Comparison of ENCODE assay signal across 21 cellular contexts in genomic region chr1:90135306-90135705, GRCh38.
"Had no signal": no experiment of that assay in that cellular context is flagged by ENCODE, and none has a peak within 500 bp of the region (broad histone marks: within the 10 kb centered on the region; RNA-seq: fewer than 3 reads in every experiment).

No MANE protein-coding gene starts in this region.

- H3K9me3 ChIP-seq: suprapubic skin, vagina had no signal

- H3K4me3 ChIP-seq: dorsolateral prefrontal cortex, left lung, suprapubic skin, vagina had no signal

- DNase-seq: activated B cell treated with CpG ODN at 0.5 μM for 24 hours; activated CD4-positive, alpha-beta memory T cell treated with anti-CD3 and anti-CD28 coated beads, Interleukin-2, amount 10 ng/mL, durations not matched to agents 7 days and 5 days; activated CD4-positive, alpha-beta T cell treated with anti-CD3 and anti-CD28 coated beads for 4 hours; activated CD8-positive, alpha-beta memory T cell treated with anti-CD3 and anti-CD28 coated beads, Interleukin-2, amount 10 ng/mL, durations not matched to agents 7 days and 5 days; activated naive CD4-positive, alpha-beta T cell treated with Interleukin-2 at 50 U/mL for 16 hours; activated naive CD8-positive, alpha-beta T cell treated with anti-CD3 and anti-CD28 coated beads, Interleukin-2, amount 10 ng/mL, durations not matched to agents 7 days and 5 days; caudate nucleus; dorsolateral prefrontal cortex; endodermal cell; head of caudate nucleus; kidney; left lung; stimulated activated CD4-positive, alpha-beta T cell treated with anti-CD3 and anti-CD28 coated beads, Interleukin-15, amount 100 ng/mL, for 24 hours; stimulated activated CD4-positive, alpha-beta T cell treated with anti-CD3 and anti-CD28 coated beads, Interleukin-2, amount 100 ng/mL, for 48 hours; stimulated activated naive CD8-positive, alpha-beta T cell treated with anti-CD3 and anti-CD28 coated beads, Interleukin-15, amount 100 ng/mL, for 72 hours; trophoblast cell had no signal

- H3K79me2 ChIP-seq: parathyroid adenoma had no signal

- H2AFZ ChIP-seq: parathyroid adenoma had no signal

- H3K4me1 ChIP-seq: left lung, parathyroid adenoma, vagina had no signal

- ATAC-seq: activated CD8-positive, alpha-beta memory T cell treated with anti-CD3 and anti-CD28 coated beads, Interleukin-2, amount 10 ng/mL, durations not matched to agents 7 days and 5 days; left lung; stimulated activated naive CD8-positive, alpha-beta T cell treated with anti-CD3 and anti-CD28 coated beads, Interleukin-15, amount 100 ng/mL, for 72 hours had no signal

- FAIRE-seq: frontal cortex, kidney had no signal

- H3K27me3 ChIP-seq: left lung, suprapubic skin, vagina had no signal

- H3K27ac ChIP-seq: dorsolateral prefrontal cortex, epithelial cell of prostate, left lung, parathyroid adenoma, suprapubic skin, vagina had no signal

- H3K9ac ChIP-seq: parathyroid adenoma had no signal

- H3K36me3 ChIP-seq: left lung, suprapubic skin, vagina had no signal
